Comparison of ENCODE assay signal across 11 cellular contexts in genomic region chr22:17198188-17199130, GRCh38. TPM values are rescaled to one million over a fixed set of nuclear protein-coding genes. Genes with fewer than 3 reads are reported as not detected.
A peak's percentile ranks its signal among the peaks of the same experiment; 100 is the strongest.
DNase-seq lines count a peak whose midpoint lies in the region; ATAC-seq and TF ChIP-seq lines count a peak whose summit lies in the region.
"Had no signal": no experiment of that assay in that cellular context is flagged by ENCODE, and none has a peak within 500 bp of the region (broad histone marks: within the 10 kb centered on the region; RNA-seq: fewer than 3 reads in every experiment).

No MANE protein-coding gene starts in this region.

- H2BK12ac ChIP-seq in neuronal stem cell (ENCODE audit: low read length) = peak overlapping the region; percentile 82

- H3K79me1 ChIP-seq in neuronal stem cell (ENCODE audit: low read depth, low read length) = peaks cover 2% of the 10 kb centered on the region

- H3K4me1 ChIP-seq in CD4-positive, CD25-positive, alpha-beta regulatory T cell (ENCODE audit: control insufficient read depth, insufficient read depth, low read length, poor library complexity, severe bottlenecking) = no peaks in the 10 kb centered on the region
- H3K4me1 ChIP-seq in cardiac muscle cell (ENCODE audit: low read depth) (peaks cover 4% of the 10 kb centered on the region), neuronal stem cell (ENCODE audit: control insufficient read depth in 2 of 2, insufficient read depth in 1 of 2, low read depth in 1 of 2, low read length in 2 of 2) (peaks cover 17 to 21% of the 10 kb centered on the region in 2 donors)
- H3K4me1 ChIP-seq: transverse colon had no signal

- H3K4me2 ChIP-seq in neuronal stem cell (ENCODE audit: insufficient read depth, low read length, poor library complexity, severe bottlenecking) = peak overlapping the region; percentile 77

- no peak overlapping the region for H2AK5ac ChIP-seq in neuronal stem cell (ENCODE audit: low read depth, low read length)

- TF ChIP-seq CTCF in cardiac muscle cell (IDR thresholded peaks at IDR 0.05; ENCODE audit: low read depth, low read length) = no peak

- no peaks in the 10 kb centered on the region for H3K9me3 ChIP-seq in CD4-positive, CD25-positive, alpha-beta regulatory T cell (ENCODE audit: control insufficient read depth in 2 of 2, low read length in 2 of 2)
- H3K9me3 ChIP-seq in cardiac muscle cell (ENCODE audit: low read depth) (no peaks in the 10 kb centered on the region), neuronal stem cell (replicated peaks in 1 of 2; ENCODE audit: control insufficient read depth in 2 of 2, insufficient read depth in 1 of 2, low read depth in 1 of 2, low read length in 2 of 2) (no peaks in the 10 kb centered on the region)
- H3K9me3 ChIP-seq: transverse colon had no signal

- ATAC-seq in CD4-positive, CD25-positive, alpha-beta regulatory T cell (ENCODE audit: low read depth in 2 of 2) = no peak
- ATAC-seq in HG02623 (IDR thresholded peaks at IDR 0.05; ENCODE audit: unreplicated experiment) = no peak
- no peak for ATAC-seq in HG03342 (IDR thresholded peaks at IDR 0.05; ENCODE audit: unreplicated experiment)
- no peak for ATAC-seq in GM21381 (IDR thresholded peaks at IDR 0.05; ENCODE audit: unreplicated experiment)

- H4K8ac ChIP-seq in neuronal stem cell (ENCODE audit: low read depth, low read length) = no peak overlapping the region

- no peak overlapping the region for H3K4ac ChIP-seq in neuronal stem cell (ENCODE audit: low read length)

- peak overlapping the region; percentile 4 for H3K23ac ChIP-seq in neuronal stem cell (ENCODE audit: low read depth, low read length, poor library complexity)

- no CpG with 5 or more reads among the region's 31 CpGs for WGBS in neuronal stem cell (ENCODE audit: extremely low coverage in 2 of 2, insufficient read length in 2 of 2, insufficient replicate concordance in 1 of 2), 2 donors

- H3K27me3 ChIP-seq in CD4-positive, CD25-positive, alpha-beta regulatory T cell (ENCODE audit: control insufficient read depth, insufficient read depth, low read length) = no peaks in the 10 kb centered on the region
- H3K27me3 ChIP-seq in cardiac muscle cell (no peaks in the 10 kb centered on the region), neuronal stem cell (ENCODE audit: control insufficient read depth in 3 of 3, insufficient read depth in 3 of 3, low read depth in 1 of 3, low read length in 3 of 3) (no peaks in the 10 kb centered on the region)
- H3K27me3 ChIP-seq: transverse colon had no signal

- peak overlapping the region in 2 of 3 donors; percentile 26 to 47 for H3K27ac Mint-ChIP-seq in CD4-positive, CD25-positive, alpha-beta regulatory T cell
- H3K27ac Mint-ChIP-seq: activated naive CD8-positive, alpha-beta T cell treated with anti-CD3 and anti-CD28 coated beads, Interleukin-2, amount 10 ng/mL, durations not matched to agents 7 days and 5 days had no signal

- H2BK120ac ChIP-seq in neuronal stem cell (ENCODE audit: low read depth, low read length) = peak overlapping the region; percentile 68

- H3K4me3 Mint-ChIP-seq in CD4-positive, CD25-positive, alpha-beta regulatory T cell = no peak overlapping the region
- H3K4me3 Mint-ChIP-seq: activated naive CD8-positive, alpha-beta T cell treated with anti-CD3 and anti-CD28 coated beads, Interleukin-2, amount 10 ng/mL, durations not matched to agents 7 days and 5 days had no signal

- peaks cover 32% of the 10 kb centered on the region for H3K36me3 ChIP-seq in CD4-positive, CD25-positive, alpha-beta regulatory T cell (ENCODE audit: control insufficient read depth, insufficient read depth, low read length)
- no peaks in the 10 kb centered on the region for H3K36me3 ChIP-seq in cardiac muscle cell
- no peaks in the 10 kb centered on the region for H3K36me3 ChIP-seq in neuronal stem cell (replicated peaks in 1 of 2; ENCODE audit: control insufficient read depth in 2 of 2, insufficient read depth in 2 of 2, low read length in 2 of 2)
- H3K36me3 ChIP-seq: transverse colon had no signal

- H3K4me3 ChIP-seq in CD4-positive, CD25-positive, alpha-beta regulatory T cell (ENCODE audit: low read depth, low read length) = no peak overlapping the region
- no peak overlapping the region for H3K4me3 ChIP-seq in cardiac muscle cell
- peak overlapping the region; percentile 42 to 71 for H3K4me3 ChIP-seq in neuronal stem cell (ENCODE audit: low read length in 2 of 2)

- H3K18ac ChIP-seq in neuronal stem cell (ENCODE audit: low read length) = peak overlapping the region; percentile 93

- peak overlapping the region; percentile 18 for H4K91ac ChIP-seq in neuronal stem cell (ENCODE audit: low read depth, low read length, poor library complexity)

- no peak for DNase-seq in CD4-positive, CD25-positive, alpha-beta regulatory T cell
- DNase-seq in SHP77 treated with DMSO at 0.1 percent for 48 hours (lab: John Stamatoyannopoulos, UW) = peak; percentile 59
- peak; percentile 59 to 60 for DNase-seq in cardiac muscle cell (ENCODE audit: low read depth in 1 of 2, low spot score in 1 of 2)
- peak; percentile 90 for DNase-seq in neuronal stem cell (ENCODE audit: low spot score)
- DNase-seq in NCI-H2171 treated with DMSO at 0.1 percent for 48 hours (lab: John Stamatoyannopoulos, UW) = no peak
- DNase-seq: activated naive CD8-positive, alpha-beta T cell treated with anti-CD3 and anti-CD28 coated beads, Interleukin-2, amount 10 ng/mL, durations not matched to agents 7 days and 5 days; transverse colon had no signal

- peak overlapping the region; percentile 79 for H2AFZ ChIP-seq in neuronal stem cell (ENCODE audit: low read length)

- peaks cover 0 to 13% (median 3%) of the 10 kb centered on the region in 4 donors for H3K4me1 Mint-ChIP-seq in CD4-positive, CD25-positive, alpha-beta regulatory T cell
- H3K4me1 Mint-ChIP-seq: activated naive CD8-positive, alpha-beta T cell treated with anti-CD3 and anti-CD28 coated beads, Interleukin-2, amount 10 ng/mL, durations not matched to agents 7 days and 5 days had no signal

- peak overlapping the region; percentile 71 for H3K9ac ChIP-seq in neuronal stem cell (ENCODE audit: low read depth, low read length, poor library complexity)

- no peak overlapping the region for H3K27ac ChIP-seq in CD4-positive, CD25-positive, alpha-beta regulatory T cell (ENCODE audit: insufficient read depth, low read length, poor library complexity, severe bottlenecking)
- H3K27ac ChIP-seq in cardiac muscle cell (no peak overlapping the region), neuronal stem cell (replicated peaks; ENCODE audit: low read length) (peak overlapping the region; percentile 99)

- H2BK15ac ChIP-seq in neuronal stem cell (ENCODE audit: low read length) = peak overlapping the region; percentile 91

- peak overlapping the region; percentile 89 for H2BK5ac ChIP-seq in neuronal stem cell (ENCODE audit: low read length)

- no peaks in the 10 kb centered on the region for H3K9me3 Mint-ChIP-seq in CD4-positive, CD25-positive, alpha-beta regulatory T cell
- H3K9me3 Mint-ChIP-seq: activated naive CD8-positive, alpha-beta T cell treated with anti-CD3 and anti-CD28 coated beads, Interleukin-2, amount 10 ng/mL, durations not matched to agents 7 days and 5 days had no signal

- H3K36me3 Mint-ChIP-seq in CD4-positive, CD25-positive, alpha-beta regulatory T cell = peaks cover 23% of the 10 kb centered on the region

- H3K14ac ChIP-seq in neuronal stem cell (ENCODE audit: low read length) = no peak overlapping the region

- H3K27me3 Mint-ChIP-seq in CD4-positive, CD25-positive, alpha-beta regulatory T cell = no peaks in the 10 kb centered on the region
- H3K27me3 Mint-ChIP-seq: activated naive CD8-positive, alpha-beta T cell treated with anti-CD3 and anti-CD28 coated beads, Interleukin-2, amount 10 ng/mL, durations not matched to agents 7 days and 5 days had no signal

RNA-seq across cellular contexts. Expression of gene ADA2, which starts 20.8 kb away (rescaled TPM):
- total RNA-seq in CD4-positive, CD25-positive, alpha-beta regulatory T cell = 93.0 TPM
- 10 to 100 TPM; 45.8 to 62.0 (median 54.2) TPM for polyA plus RNA-seq in CD4-positive, CD25-positive, alpha-beta regulatory T cell
- 0.83 and 1.5 TPM in 2 replicates for total RNA-seq in cardiac muscle cell
- 2.6 and 2.7 TPM in 2 replicates for polyA plus RNA-seq in cardiac muscle cell
- 35.3 TPM for polyA plus RNA-seq in neuronal stem cell (2013, experiment 1 of 2)
- 35.4 TPM for polyA plus RNA-seq in neuronal stem cell (2013, experiment 2 of 2)
- total RNA-seq: HT1080 had no signal

RNA-seq across cellular contexts. Expression of gene HDHD5, which starts 39.4 kb away (rescaled TPM):
- 17.7 TPM for total RNA-seq in CD4-positive, CD25-positive, alpha-beta regulatory T cell
- polyA plus RNA-seq in CD4-positive, CD25-positive, alpha-beta regulatory T cell = 10 to 100 TPM; 39.0 to 46.8 (median 44.9) TPM
- 121 and 131 TPM in 2 replicates for total RNA-seq in cardiac muscle cell
- 164 and 182 TPM in 2 replicates for polyA plus RNA-seq in cardiac muscle cell
- polyA plus RNA-seq in neuronal stem cell (2013, experiment 1 of 2) = 30.5 TPM
- 30.3 TPM for polyA plus RNA-seq in neuronal stem cell (2013, experiment 2 of 2)

Comparison
In these comparisons a context has a peak if more than half of its experiments do, and no peak if none do; other contexts are left out.
1. DNase-seq: peak in SHP77 treated with DMSO at 0.1 percent for 48 hours (single experiment), cardiac muscle cell (2 of 2) and neuronal stem cell (single experiment); none in CD4-positive, CD25-positive, alpha-beta regulatory T cell (0 of 3) and NCI-H2171 treated with DMSO at 0.1 percent for 48 hours (single experiment).
2. H3K4me3 ChIP-seq: peak in neuronal stem cell (2 of 2); none in CD4-positive, CD25-positive, alpha-beta regulatory T cell (single experiment) and cardiac muscle cell (single experiment).
3. RNA of gene ADA2, which starts 20.8 kb away (total RNA-seq): 93.0 TPM in CD4-positive, CD25-positive, alpha-beta regulatory T cell (single experiment); 0.83 to 1.5 TPM in cardiac muscle cell; every median in the first group is over 10 times any median in the second.